In the genomic region with DNA sequence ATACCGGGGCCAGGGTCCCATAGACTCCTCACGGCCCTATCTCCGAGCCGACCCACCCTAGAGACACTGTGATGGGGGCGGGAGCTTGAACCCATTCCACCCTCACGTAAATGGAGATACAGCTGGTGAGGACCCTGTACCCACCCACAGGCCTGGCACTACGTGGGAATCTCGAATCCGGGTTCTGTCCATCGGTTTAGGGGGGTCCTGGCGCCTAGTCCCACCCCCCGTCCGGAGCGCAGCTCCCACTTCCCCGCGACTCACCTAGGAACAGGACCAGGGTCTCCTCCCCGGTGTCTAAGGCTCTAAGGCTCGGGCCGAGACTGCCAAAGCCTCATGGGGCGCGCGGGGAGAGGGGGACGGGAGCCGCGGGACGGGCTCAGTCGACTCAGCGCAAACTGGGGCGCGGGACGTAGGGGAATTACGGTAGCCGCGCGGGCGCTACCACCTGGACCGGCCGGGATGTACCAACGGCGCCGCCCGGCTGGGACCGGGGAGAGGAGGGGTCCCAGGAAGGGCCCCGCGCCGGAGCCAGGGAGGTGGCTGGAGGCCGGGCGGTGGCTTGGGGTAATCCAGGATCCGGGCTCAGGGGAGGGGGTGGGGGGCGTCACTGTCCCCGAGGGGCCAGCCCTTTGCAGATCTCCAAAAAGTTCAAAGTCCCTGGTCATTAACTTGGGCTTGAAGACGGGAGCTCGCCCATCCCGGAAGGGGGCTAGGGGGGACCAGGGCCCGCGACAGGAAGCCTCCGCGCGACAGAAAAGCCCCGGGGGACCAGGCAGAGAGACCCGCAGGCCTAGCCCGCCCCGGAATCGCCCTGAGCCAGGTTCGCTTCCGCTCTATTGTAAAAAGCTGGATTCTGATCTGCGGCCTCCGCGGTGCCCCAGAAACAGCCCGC, we compare ENCODE assay signal across 1 cellular context.
TF ChIP-seq lines count a peak whose summit lies in the region.

No MANE protein-coding gene starts in this region.

TF ChIP-seq in HepG2, 621 proteins besides CTCF, POLR2A, EP300 and RAD21 (continued from another document and continues in another):
- TF ChIP-seq, protein P1, sequence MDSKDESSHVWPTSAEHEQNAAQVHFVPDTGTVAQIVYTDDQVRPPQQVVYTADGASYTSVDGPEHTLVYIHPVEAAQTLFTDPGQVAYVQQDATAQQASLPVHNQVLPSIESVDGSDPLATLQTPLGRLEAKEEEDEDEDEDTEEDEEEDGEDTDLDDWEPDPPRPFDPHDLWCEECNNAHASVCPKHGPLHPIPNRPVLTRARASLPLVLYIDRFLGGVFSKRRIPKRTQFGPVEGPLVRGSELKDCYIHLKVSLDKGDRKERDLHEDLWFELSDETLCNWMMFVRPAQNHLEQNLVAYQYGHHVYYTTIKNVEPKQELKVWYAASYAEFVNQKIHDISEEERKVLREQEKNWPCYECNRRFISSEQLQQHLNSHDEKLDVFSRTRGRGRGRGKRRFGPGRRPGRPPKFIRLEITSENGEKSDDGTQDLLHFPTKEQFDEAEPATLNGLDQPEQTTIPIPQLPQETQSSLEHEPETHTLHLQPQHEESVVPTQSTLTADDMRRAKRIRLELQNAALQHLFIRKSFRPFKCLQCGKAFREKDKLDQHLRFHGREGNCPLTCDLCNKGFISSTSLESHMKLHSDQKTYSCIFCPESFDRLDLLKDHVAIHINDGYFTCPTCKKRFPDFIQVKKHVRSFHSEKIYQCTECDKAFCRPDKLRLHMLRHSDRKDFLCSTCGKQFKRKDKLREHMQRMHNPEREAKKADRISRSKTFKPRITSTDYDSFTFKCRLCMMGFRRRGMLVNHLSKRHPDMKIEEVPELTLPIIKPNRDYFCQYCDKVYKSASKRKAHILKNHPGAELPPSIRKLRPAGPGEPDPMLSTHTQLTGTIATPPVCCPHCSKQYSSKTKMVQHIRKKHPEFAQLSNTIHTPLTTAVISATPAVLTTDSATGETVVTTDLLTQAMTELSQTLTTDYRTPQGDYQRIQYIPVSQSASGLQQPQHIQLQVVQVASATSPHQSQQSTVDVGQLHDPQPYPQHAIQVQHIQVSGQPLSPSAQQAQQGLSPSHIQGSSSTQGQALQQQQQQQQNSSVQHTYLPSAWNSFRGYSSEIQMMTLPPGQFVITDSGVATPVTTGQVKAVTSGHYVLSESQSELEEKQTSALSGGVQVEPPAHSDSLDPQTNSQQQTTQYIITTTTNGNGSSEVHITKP (CRISPR knock-in tag; IDR thresholded peaks at IDR 0.05; ENCODE audit: low read depth) = peak; percentile 99
- no peak for TF ChIP-seq ZNF121 (CRISPR knock-in tag; IDR thresholded peaks at IDR 0.05)
- TF ChIP-seq HHEX (CRISPR knock-in tag; IDR thresholded peaks at IDR 0.05) = no peak
- TF ChIP-seq CREM (IDR thresholded peaks at IDR 0.05) = no peak
- no peak for TF ChIP-seq CREM (CRISPR knock-in tag; IDR thresholded peaks at IDR 0.05)
- TF ChIP-seq ZNF138 (CRISPR knock-in tag; IDR thresholded peaks at IDR 0.05; ENCODE audit: low read depth) = no peak
- TF ChIP-seq, protein P2, sequence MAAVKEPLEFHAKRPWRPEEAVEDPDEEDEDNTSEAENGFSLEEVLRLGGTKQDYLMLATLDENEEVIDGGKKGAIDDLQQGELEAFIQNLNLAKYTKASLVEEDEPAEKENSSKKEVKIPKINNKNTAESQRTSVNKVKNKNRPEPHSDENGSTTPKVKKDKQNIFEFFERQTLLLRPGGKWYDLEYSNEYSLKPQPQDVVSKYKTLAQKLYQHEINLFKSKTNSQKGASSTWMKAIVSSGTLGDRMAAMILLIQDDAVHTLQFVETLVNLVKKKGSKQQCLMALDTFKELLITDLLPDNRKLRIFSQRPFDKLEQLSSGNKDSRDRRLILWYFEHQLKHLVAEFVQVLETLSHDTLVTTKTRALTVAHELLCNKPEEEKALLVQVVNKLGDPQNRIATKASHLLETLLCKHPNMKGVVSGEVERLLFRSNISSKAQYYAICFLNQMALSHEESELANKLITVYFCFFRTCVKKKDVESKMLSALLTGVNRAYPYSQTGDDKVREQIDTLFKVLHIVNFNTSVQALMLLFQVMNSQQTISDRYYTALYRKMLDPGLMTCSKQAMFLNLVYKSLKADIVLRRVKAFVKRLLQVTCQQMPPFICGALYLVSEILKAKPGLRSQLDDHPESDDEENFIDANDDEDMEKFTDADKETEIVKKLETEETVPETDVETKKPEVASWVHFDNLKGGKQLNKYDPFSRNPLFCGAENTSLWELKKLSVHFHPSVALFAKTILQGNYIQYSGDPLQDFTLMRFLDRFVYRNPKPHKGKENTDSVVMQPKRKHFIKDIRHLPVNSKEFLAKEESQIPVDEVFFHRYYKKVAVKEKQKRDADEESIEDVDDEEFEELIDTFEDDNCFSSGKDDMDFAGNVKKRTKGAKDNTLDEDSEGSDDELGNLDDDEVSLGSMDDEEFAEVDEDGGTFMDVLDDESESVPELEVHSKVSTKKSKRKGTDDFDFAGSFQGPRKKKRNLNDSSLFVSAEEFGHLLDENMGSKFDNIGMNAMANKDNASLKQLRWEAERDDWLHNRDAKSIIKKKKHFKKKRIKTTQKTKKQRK (IDR thresholded peaks at IDR 0.05; ENCODE audit: low read length) = no peak
- no peak for TF ChIP-seq ZIK1 (CRISPR knock-in tag; IDR thresholded peaks at IDR 0.05; ENCODE audit: borderline replicate concordance, low read depth)
- TF ChIP-seq ZNF567 (CRISPR knock-in tag; IDR thresholded peaks at IDR 0.05; ENCODE audit: borderline replicate concordance) = no peak
- no peak for TF ChIP-seq SIX1 (CRISPR knock-in tag; IDR thresholded peaks at IDR 0.05; ENCODE audit: borderline replicate concordance)
- TF ChIP-seq CAMTA2 (CRISPR knock-in tag; IDR thresholded peaks at IDR 0.05; ENCODE audit: borderline replicate concordance) = no peak
- no peak for TF ChIP-seq FOSL1 (CRISPR knock-in tag; IDR thresholded peaks at IDR 0.05; ENCODE audit: borderline replicate concordance)
- TF ChIP-seq AHR (CRISPR knock-in tag; IDR thresholded peaks at IDR 0.05) = no peak
- TF ChIP-seq POGZ (CRISPR knock-in tag; IDR thresholded peaks at IDR 0.05) = no peak
- TF ChIP-seq KLF6 (CRISPR knock-in tag; IDR thresholded peaks at IDR 0.05) = no peak
- TF ChIP-seq DPF2 (CRISPR knock-in tag; IDR thresholded peaks at IDR 0.05; ENCODE audit: borderline replicate concordance, low read depth) = no peak
- no peak for TF ChIP-seq RBM39 (IDR thresholded peaks at IDR 0.05; ENCODE audit: low read depth, low read length, poor library complexity, severe bottlenecking)
- no peak for TF ChIP-seq ZNF136 (CRISPR knock-in tag; IDR thresholded peaks at IDR 0.05; ENCODE audit: low read depth)
- TF ChIP-seq ARHGAP35 (CRISPR knock-in tag; IDR thresholded peaks at IDR 0.05; ENCODE audit: borderline replicate concordance) = no peak
- TF ChIP-seq MTF1 (CRISPR knock-in tag; IDR thresholded peaks at IDR 0.05) = no peak
- TF ChIP-seq JARID2 (CRISPR knock-in tag; IDR thresholded peaks at IDR 0.05; ENCODE audit: insufficient replicate concordance) = no peak
- TF ChIP-seq SMARCE1 (IDR thresholded peaks at IDR 0.05; ENCODE audit: borderline replicate concordance) = no peak
- no peak for TF ChIP-seq FIP1L1 (IDR thresholded peaks at IDR 0.05; ENCODE audit: borderline replicate concordance, insufficient read depth, low read depth, low read length)
- TF ChIP-seq, protein P3, sequence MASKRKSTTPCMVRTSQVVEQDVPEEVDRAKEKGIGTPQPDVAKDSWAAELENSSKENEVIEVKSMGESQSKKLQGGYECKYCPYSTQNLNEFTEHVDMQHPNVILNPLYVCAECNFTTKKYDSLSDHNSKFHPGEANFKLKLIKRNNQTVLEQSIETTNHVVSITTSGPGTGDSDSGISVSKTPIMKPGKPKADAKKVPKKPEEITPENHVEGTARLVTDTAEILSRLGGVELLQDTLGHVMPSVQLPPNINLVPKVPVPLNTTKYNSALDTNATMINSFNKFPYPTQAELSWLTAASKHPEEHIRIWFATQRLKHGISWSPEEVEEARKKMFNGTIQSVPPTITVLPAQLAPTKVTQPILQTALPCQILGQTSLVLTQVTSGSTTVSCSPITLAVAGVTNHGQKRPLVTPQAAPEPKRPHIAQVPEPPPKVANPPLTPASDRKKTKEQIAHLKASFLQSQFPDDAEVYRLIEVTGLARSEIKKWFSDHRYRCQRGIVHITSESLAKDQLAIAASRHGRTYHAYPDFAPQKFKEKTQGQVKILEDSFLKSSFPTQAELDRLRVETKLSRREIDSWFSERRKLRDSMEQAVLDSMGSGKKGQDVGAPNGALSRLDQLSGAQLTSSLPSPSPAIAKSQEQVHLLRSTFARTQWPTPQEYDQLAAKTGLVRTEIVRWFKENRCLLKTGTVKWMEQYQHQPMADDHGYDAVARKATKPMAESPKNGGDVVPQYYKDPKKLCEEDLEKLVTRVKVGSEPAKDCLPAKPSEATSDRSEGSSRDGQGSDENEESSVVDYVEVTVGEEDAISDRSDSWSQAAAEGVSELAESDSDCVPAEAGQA (IDR thresholded peaks at IDR 0.05; ENCODE audit: low read depth) = no peak
- TF ChIP-seq, protein P3 (CRISPR knock-in tag; IDR thresholded peaks at IDR 0.05; ENCODE audit: borderline replicate concordance) = no peak
- no peak; the same call in 1 of the 2 replicates for TF ChIP-seq KMT2A (CRISPR knock-in tag; IDR thresholded peaks at IDR 0.05)
- no peak for TF ChIP-seq ZNF816 (CRISPR knock-in tag; IDR thresholded peaks at IDR 0.05; ENCODE audit: borderline replicate concordance)
- TF ChIP-seq ZNF296 (CRISPR knock-in tag; conservative IDR thresholded peaks at IDR 0.05) = no peak
- no peak for TF ChIP-seq JUND (CRISPR knock-in tag; IDR thresholded peaks at IDR 0.05)
- TF ChIP-seq KDM3A (CRISPR knock-in tag; IDR thresholded peaks at IDR 0.05; ENCODE audit: low read depth) = 0 out of 2 replicates have a peak, but pooled peaks have one; percentile 47
- no peak for TF ChIP-seq ZNF557 (CRISPR knock-in tag; IDR thresholded peaks at IDR 0.05)
- TF ChIP-seq SP5 (CRISPR knock-in tag; IDR thresholded peaks at IDR 0.05; ENCODE audit: borderline replicate concordance, low read depth) = no peak
- TF ChIP-seq, protein P4, sequence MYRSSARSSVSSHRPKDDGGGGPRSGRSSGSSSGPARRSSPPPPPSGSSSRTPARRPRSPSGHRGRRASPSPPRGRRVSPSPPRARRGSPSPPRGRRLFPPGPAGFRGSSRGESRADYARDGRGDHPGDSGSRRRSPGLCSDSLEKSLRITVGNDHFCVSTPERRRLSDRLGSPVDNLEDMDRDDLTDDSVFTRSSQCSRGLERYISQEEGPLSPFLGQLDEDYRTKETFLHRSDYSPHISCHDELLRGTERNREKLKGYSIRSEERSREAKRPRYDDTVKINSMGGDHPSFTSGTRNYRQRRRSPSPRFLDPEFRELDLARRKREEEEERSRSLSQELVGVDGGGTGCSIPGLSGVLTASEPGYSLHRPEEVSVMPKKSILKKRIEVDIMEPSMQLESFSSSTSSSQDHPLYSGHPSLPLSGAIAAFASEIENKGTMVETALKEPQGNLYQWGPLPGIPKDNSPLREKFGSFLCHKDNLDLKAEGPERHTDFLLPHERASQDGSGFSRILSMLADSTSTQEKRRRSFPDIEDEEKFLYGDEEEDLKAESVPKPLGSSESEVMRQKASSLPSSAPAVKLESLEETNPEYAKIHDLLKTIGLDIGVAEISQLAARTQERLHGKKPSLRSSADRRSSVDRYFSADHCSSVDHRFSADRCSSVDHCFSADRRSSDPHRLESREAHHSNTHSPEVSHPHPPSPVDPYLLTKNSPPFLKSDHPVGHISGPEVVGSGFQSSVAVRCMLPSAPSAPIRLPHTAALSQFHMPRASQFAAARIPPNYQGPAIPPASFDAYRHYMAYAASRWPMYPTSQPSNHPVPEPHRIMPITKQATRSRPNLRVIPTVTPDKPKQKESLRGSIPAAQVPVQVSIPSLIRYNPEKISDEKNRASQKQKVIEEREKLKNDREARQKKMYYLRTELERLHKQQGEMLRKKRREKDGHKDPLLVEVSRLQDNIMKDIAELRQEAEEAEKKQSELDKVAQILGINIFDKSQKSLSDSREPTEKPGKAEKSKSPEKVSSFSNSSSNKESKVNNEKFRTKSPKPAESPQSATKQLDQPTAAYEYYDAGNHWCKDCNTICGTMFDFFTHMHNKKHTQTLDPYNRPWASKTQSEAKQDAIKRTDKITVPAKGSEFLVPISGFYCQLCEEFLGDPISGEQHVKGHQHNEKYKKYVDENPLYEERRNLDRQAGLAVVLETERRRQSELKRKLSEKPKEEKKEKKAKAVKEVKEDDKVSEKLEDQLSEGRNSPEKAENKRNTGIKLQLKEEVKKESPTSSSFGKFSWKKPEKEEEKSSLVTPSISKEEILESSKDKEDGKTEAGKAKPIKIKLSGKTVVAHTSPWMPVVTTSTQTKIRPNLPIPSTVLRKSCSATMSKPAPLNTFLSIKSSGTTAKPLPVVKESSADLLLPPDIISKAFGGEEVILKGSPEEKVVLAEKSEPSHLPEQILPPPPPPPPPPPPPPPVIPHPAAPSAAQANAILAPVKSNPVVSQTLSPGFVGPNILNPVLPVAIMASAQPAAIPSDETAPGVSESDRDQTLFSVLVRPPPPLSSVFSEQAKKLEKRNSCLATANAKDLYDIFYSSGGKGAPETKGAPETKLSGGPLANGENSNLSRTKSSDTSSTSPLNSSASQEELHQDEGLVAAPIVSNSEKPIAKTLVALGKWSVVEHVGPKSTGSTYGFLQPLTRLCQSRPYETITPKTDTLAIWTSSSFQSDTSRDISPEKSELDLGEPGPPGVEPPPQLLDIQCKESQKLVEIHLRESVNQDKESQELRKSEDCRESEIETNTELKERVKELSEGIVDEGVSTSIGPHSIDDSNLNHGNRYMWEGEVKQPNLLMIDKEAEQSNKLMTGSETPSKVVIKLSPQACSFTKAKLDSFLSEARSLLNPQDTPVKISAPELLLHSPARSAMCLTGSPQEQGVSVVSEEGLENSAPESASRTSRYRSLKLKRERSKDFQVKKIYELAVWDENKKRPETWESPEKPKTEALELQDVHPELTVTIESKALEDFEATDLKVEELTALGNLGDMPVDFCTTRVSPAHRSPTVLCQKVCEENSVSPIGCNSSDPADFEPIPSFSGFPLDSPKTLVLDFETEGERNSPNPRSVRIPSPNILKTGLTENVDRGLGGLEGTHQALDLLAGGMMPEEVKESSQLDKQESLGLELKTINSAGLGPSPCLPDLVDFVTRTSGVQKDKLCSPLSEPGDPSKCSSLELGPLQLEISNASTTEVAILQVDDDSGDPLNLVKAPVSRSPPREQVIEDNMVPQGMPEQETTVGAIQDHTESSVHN (CRISPR knock-in tag; IDR thresholded peaks at IDR 0.05) = peak; percentile 22; the same call in 1 of the 2 replicates
- no peak for TF ChIP-seq EZH2 (conservative IDR thresholded peaks at IDR 0.05; ENCODE audit: low read depth, low read length)
- peak; percentile 17; the same call in 1 of the 2 replicates for TF ChIP-seq SOX5 (CRISPR knock-in tag; IDR thresholded peaks at IDR 0.05; ENCODE audit: borderline replicate concordance)
- TF ChIP-seq ZBTB7B (CRISPR knock-in tag; IDR thresholded peaks at IDR 0.05) = peak; percentile 78; the same call in 1 of the 2 replicates
- peak; percentile 61; the same call in 1 of the 2 replicates for TF ChIP-seq MEIS1 (CRISPR knock-in tag; IDR thresholded peaks at IDR 0.05; ENCODE audit: borderline replicate concordance)
